In genomic region chr3:119240101-119240581, GRCh38 we compare ENCODE assay signal across 8 cellular contexts. TPM values are rescaled to one million over a fixed set of nuclear protein-coding genes. Genes with fewer than 3 reads are reported as not detected.
A peak's percentile ranks its signal among the peaks of the same experiment; 100 is the strongest.
DNase-seq lines count a peak whose midpoint lies in the region; ATAC-seq and TF ChIP-seq lines count a peak whose summit lies in the region.

No MANE protein-coding gene starts in this region.

- H3K27ac Mint-ChIP-seq in MCF 10A (ENCODE audit: low read depth, unreplicated experiment): peak overlapping the region; percentile 87

- DNase-seq in ACHN (peak; percentile 10), NCI-H748 (lab: John Stamatoyannopoulos, UW; ENCODE audit: unreplicated experiment) (peak; percentile 50), MCF 10A (ENCODE audit: unreplicated experiment) (peak; percentile 28), kidney tubule cell (ENCODE audit: low spot score) (peak; percentile 31), 8988T (no peak)
- DNase-seq in stimulated activated naive CD8-positive, alpha-beta T cell treated with anti-CD3 and anti-CD28 coated beads, Interleukin-15, Interleukin-2, amounts not matched to agents 100 U/mL and 50 U/mL, for 24 hours: peak; percentile 18

- peak overlapping the region; percentile 77 for H3K4me3 Mint-ChIP-seq in MCF 10A (ENCODE audit: unreplicated experiment)

- intact Hi-C loops in MCF 10A (cut with micrococcal nuclease): loop anchor here (2.0 kb wide), 1 partner anchor 63 kb away; no protein-coding TSS in a partner anchor

- H3K36me3 Mint-ChIP-seq in MCF 10A (ENCODE audit: insufficient read depth, unreplicated experiment): peaks cover 14% of the 10 kb centered on the region

- no peaks in the 10 kb centered on the region for H3K27me3 Mint-ChIP-seq in MCF 10A (ENCODE audit: insufficient read depth, unreplicated experiment)

- H3K4me1 Mint-ChIP-seq in MCF 10A (ENCODE audit: insufficient read depth, unreplicated experiment): peaks cover 11% of the 10 kb centered on the region

- no TSS peak for BruUV-seq in MCF 10A (replicated peaks; lab: Mats Ljungman, UMichigan)

- CTCF ChIA-PET in MCF 10A (lab: Yijun Ruan, JAX): interaction anchor here (0.6 to 7.6 kb wide), 23 partner anchors 9 to 443 kb away, joined by 3 to 118 read pairs (median 4); partner anchors contain the start of gene TEX55

- TF ChIP-seq CTCF in MCF 10A (IDR thresholded peaks at IDR 0.05; ENCODE audit: unreplicated experiment): no peak

- peak; percentile 4 for ATAC-seq in GM18499 (IDR thresholded peaks at IDR 0.05; ENCODE audit: insufficient read depth, unreplicated experiment)
- peak; percentile 12 for ATAC-seq in HG02970 (IDR thresholded peaks at IDR 0.05; ENCODE audit: low FRiP score, unreplicated experiment)
- no peak for ATAC-seq in stimulated activated naive CD8-positive, alpha-beta T cell treated with anti-CD3 and anti-CD28 coated beads, Interleukin-15, Interleukin-2, amounts not matched to agents 100 U/mL and 50 U/mL, for 24 hours

- in situ Hi-C loops in ACHN (cut with HindIII; ENCODE audit: low pct_ligation_motif_present, low pct_unique_long_range_greater_than_20kb, low sequenced_read_pairs): no loop called here

- no peaks in the 10 kb centered on the region for H3K9me3 Mint-ChIP-seq in MCF 10A (ENCODE audit: unreplicated experiment)

- POLR2A ChIA-PET in MCF 10A (lab: Yijun Ruan, JAX): interaction anchor here (0.7 to 3.0 kb wide), 18 partner anchors 9 to 436 kb away, joined by 3 to 24 read pairs (median 5); partner anchors contain the start of genes ARHGAP31, COX17, TEX55 and TIMMDC1

RNA-seq across cellular contexts. Expression of gene B4GALT4, which starts 0.5 kb away (rescaled TPM):
- total RNA-seq in MCF 10A (2022): 18.3 and 20.4 TPM in 2 replicates

RNA-seq across cellular contexts. Expression of gene ARHGAP31, which starts 54.0 kb away (rescaled TPM):
- total RNA-seq in MCF 10A (2022): 4.4 and 4.7 TPM in 2 replicates
